In the genomic region with DNA sequence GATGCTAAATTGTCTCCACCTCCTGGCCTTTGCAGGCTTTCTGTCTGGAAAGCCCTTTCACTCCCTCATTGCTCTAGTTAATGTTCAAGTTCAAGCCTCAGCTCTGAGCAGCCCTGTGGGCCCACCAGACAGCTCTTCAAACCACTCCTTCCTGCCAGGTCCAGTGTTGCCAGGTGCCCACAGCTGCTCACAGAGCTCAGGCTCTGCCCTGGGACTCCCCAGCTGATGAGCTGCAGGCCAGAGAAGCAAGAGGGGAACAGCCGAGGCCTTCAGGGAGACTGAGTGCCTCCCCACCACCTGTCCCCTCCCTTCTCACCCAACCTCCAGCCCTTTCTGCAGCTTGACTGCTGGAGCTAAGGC, we compare ENCODE assay signal across 9 cellular contexts. TPM values are rescaled to one million over a fixed set of nuclear protein-coding genes. Genes with fewer than 3 reads are reported as not detected.
DNase-seq lines count a peak whose midpoint lies in the region; ATAC-seq and TF ChIP-seq lines count a peak whose summit lies in the region.
"Had no signal": no experiment of that assay in that cellular context is flagged by ENCODE, and none has a peak within 500 bp of the region (broad histone marks: within the 10 kb centered on the region; RNA-seq: fewer than 3 reads in every experiment).

No MANE protein-coding gene starts in this region.

- CTCF ChIA-PET in activated CD4-positive, alpha-beta memory T cell treated with anti-CD3 and anti-CD28 coated beads for 36 hours (lab: Charles Lee): interaction anchor here (1.1 to 1.4 kb wide), 3 partner anchors 10 to 179 kb away, joined by 3 to 4 read pairs (median 3); no protein-coding TSS in a partner anchor

- no peaks in the 10 kb centered on the region for H3K27me3 Mint-ChIP-seq in activated CD4-positive, alpha-beta memory T cell treated with anti-CD3 and anti-CD28 coated beads for 36 hours

- H3K36me3 Mint-ChIP-seq in activated CD4-positive, alpha-beta memory T cell treated with anti-CD3 and anti-CD28 coated beads for 36 hours: peaks cover under 1% of the 10 kb centered on the region

- H3K4me1 ChIP-seq in lower lobe of right lung: peaks cover 43% of the 10 kb centered on the region

- POLR2A ChIA-PET in activated CD4-positive, alpha-beta memory T cell treated with anti-CD3 and anti-CD28 coated beads for 36 hours (lab: Charles Lee): interaction anchor here (0.7 kb wide), 1 partner anchor 50 kb away, joined by 3 read pairs; a partner anchor contains a TSS

- peak overlapping the region; percentile 93 for H3K4me3 ChIP-seq in lower lobe of right lung

- H3K4me1 Mint-ChIP-seq in activated CD4-positive, alpha-beta memory T cell treated with anti-CD3 and anti-CD28 coated beads for 36 hours (ENCODE audit: low read depth): peaks cover 11% of the 10 kb centered on the region

- no peaks in the 10 kb centered on the region for H3K9me3 ChIP-seq in lower lobe of right lung

- ATAC-seq in GM21529 (IDR thresholded peaks at IDR 0.05; ENCODE audit: unreplicated experiment): peak; percentile 23
- ATAC-seq in lower lobe of right lung: no peak

- no peak overlapping the region for H3K4me3 Mint-ChIP-seq in activated CD4-positive, alpha-beta memory T cell treated with anti-CD3 and anti-CD28 coated beads for 36 hours

- H3K9me3 Mint-ChIP-seq in activated CD4-positive, alpha-beta memory T cell treated with anti-CD3 and anti-CD28 coated beads for 36 hours: no peaks in the 10 kb centered on the region

- intact Hi-C loops in lower lobe of right lung (cut with DNase I): no loop called here
- intact Hi-C loops in activated CD4-positive, alpha-beta memory T cell treated with anti-CD3 and anti-CD28 coated beads for 36 hours (cut with micrococcal nuclease): loop anchor here (5.0 kb wide), 1 partner anchor 90 kb away; no protein-coding TSS in a partner anchor

- peak overlapping the region; percentile 83 for H3K27ac ChIP-seq in VCaP
- peak overlapping the region; percentile 85 for H3K27ac ChIP-seq in lower lobe of right lung

- peak; percentile 12 for DNase-seq in AG08396 (ENCODE audit: low spot score)
- DNase-seq in lower lobe of right lung: no peak
- DNase-seq in activated CD4-positive, alpha-beta memory T cell treated with anti-CD3 and anti-CD28 coated beads for 36 hours: no peak
- DNase-seq in HK-2 (ENCODE audit: unreplicated experiment): no peak
- DNase-seq in NCI-H1092 treated with DMSO at 0.1 percent for 48 hours (lab: John Stamatoyannopoulos, UW): no peak
- DNase-seq in RPMI8226: no peak

- no peaks in the 10 kb centered on the region for H3K27me3 ChIP-seq in lower lobe of right lung (ENCODE audit: low read depth)

- H3K36me3 ChIP-seq in lower lobe of right lung: peaks cover 28% of the 10 kb centered on the region

- no peak for TF ChIP-seq CTCF in VCaP (conservative IDR thresholded peaks at IDR 0.05)
- TF ChIP-seq CTCF in lower lobe of right lung (IDR thresholded peaks at IDR 0.05): no peak

- no peak overlapping the region for H3K27ac Mint-ChIP-seq in activated CD4-positive, alpha-beta memory T cell treated with anti-CD3 and anti-CD28 coated beads for 36 hours

RNA-seq across cellular contexts. Expression of a gene that starts 1.3 kb away (rescaled TPM):
- total RNA-seq in lower lobe of right lung: 20.0 TPM
- 1 to 10 TPM; 1.0 to 1.1 TPM for total RNA-seq in activated CD4-positive, alpha-beta memory T cell treated with anti-CD3 and anti-CD28 coated beads for 36 hours

RNA-seq across cellular contexts. Expression of a gene that starts 33.1 kb away (rescaled TPM):
- not detected for total RNA-seq in lower lobe of right lung
- total RNA-seq in activated CD4-positive, alpha-beta memory T cell treated with anti-CD3 and anti-CD28 coated beads for 36 hours: not detected
- total RNA-seq: subcutaneous adipose tissue had no signal

RNA-seq across cellular contexts. Expression of a gene that starts 50.4 kb away (rescaled TPM):
- total RNA-seq in lower lobe of right lung: 1.0 TPM
- total RNA-seq in activated CD4-positive, alpha-beta memory T cell treated with anti-CD3 and anti-CD28 coated beads for 36 hours: not detected

RNA-seq across cellular contexts. Expression of a gene that starts 51.7 kb away (rescaled TPM):
- 87.3 TPM for total RNA-seq in lower lobe of right lung
- 10 to 100 TPM; 65.9 to 73.9 TPM for total RNA-seq in activated CD4-positive, alpha-beta memory T cell treated with anti-CD3 and anti-CD28 coated beads for 36 hours

Comparison
In these comparisons a context has a peak if more than half of its experiments do, and no peak if none do; other contexts are left out.
1. RNA of a gene that starts 1.3 kb away (total RNA-seq): 20.0 TPM in lower lobe of right lung (single experiment); 1.0 to 1.1 TPM in activated CD4-positive, alpha-beta memory T cell treated with anti-CD3 and anti-CD28 coated beads for 36 hours; every median in the first group is over 10 times any median in the second.